Comparison of ENCODE assay signal across 8 cellular contexts in the genomic region with DNA sequence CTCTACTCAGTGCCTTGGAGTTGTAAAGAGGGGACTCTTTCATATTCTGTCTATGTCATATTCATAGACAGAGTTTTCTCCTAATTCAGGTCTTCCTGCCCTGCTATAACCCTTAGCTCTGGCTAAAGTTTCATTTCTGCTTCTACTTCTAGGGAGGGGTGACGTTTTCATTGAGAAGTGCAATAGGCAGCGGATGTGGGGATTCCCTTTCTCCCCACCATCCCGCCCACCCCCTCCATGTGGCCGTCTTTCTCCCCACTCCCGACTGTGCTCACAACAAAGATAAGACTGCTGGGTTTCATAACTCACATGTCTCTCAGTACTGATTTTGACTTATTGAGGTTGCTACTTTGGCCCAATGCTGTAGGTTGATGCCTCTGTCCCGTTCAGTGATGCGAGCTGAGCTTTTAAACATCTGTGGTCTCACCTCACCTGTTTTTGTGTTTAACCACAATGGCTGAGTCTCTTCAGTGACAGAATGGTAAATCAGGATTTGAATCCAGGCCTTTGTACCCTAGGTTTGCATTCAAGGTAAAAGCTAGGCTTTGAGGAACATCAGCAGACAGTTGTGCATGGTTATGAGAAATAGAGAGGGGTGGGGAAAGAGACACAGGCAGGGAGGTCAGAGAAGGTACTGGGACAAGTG. TPM values are rescaled to one million over a fixed set of nuclear protein-coding genes. Genes with fewer than 3 reads are reported as not detected.
A peak's percentile ranks its signal among the peaks of the same experiment; 100 is the strongest.
DNase-seq lines count a peak whose midpoint lies in the region; ATAC-seq and TF ChIP-seq lines count a peak whose summit lies in the region.

No MANE protein-coding gene starts in this region.

- H3K36me3 ChIP-seq in MM.1S (replicated peaks; ENCODE audit: insufficient read depth, low read length) (no peaks in the 10 kb centered on the region), smooth muscle cell (ENCODE audit: low read depth) (no peaks in the 10 kb centered on the region)

- H3K9ac ChIP-seq in MM.1S (ENCODE audit: low read length), result peak overlapping the region; percentile 53
- no peak overlapping the region for H3K9ac ChIP-seq in smooth muscle cell (ENCODE audit: low read depth)

- H2AFZ ChIP-seq in MM.1S (ENCODE audit: low read length) (peak overlapping the region; percentile 32), smooth muscle cell (ENCODE audit: low read depth) (no peak overlapping the region)

- H3K79me2 ChIP-seq in MM.1S (ENCODE audit: low read length), result no peaks in the 10 kb centered on the region
- H3K79me2 ChIP-seq in smooth muscle cell (ENCODE audit: low read depth), result no peaks in the 10 kb centered on the region

- H3K9me3 ChIP-seq in MM.1S (replicated peaks; ENCODE audit: insufficient read depth, low read length) (no peaks in the 10 kb centered on the region), smooth muscle cell (replicated peaks; ENCODE audit: low read depth) (no peaks in the 10 kb centered on the region)

- no peaks in the 10 kb centered on the region for H3K36me3 Mint-ChIP-seq in activated naive CD8-positive, alpha-beta T cell treated with anti-CD3 and anti-CD28 coated beads, Interleukin-2, amount 50 U/mL, for 24 hours (ENCODE audit: low read depth)
- H3K36me3 Mint-ChIP-seq in immature natural killer cell, result no peaks in the 10 kb centered on the region

- H3K4me1 ChIP-seq in MM.1S (ENCODE audit: low read length) (peaks cover 48% of the 10 kb centered on the region), smooth muscle cell (ENCODE audit: low read depth) (no peaks in the 10 kb centered on the region)

- H4K20me1 ChIP-seq in MM.1S (ENCODE audit: insufficient read depth, low read length), result no peaks in the 10 kb centered on the region
- H4K20me1 ChIP-seq in smooth muscle cell (ENCODE audit: low read depth), result no peaks in the 10 kb centered on the region

- peak overlapping the region; percentile 87 for H3K27ac ChIP-seq in MM.1S (ENCODE audit: low read length)
- H3K27ac ChIP-seq in smooth muscle cell (ENCODE audit: low read depth), result no peak overlapping the region

- DNase-seq in GM10266 (ENCODE audit: extremely low spot score) (peak; percentile 65), MM.1S (peak; percentile 77), smooth muscle cell (lab: John Stamatoyannopoulos, UW; ENCODE audit: unreplicated experiment) (no peak), hippocampal formation (lab: John Stamatoyannopoulos, UW) (no peak), immature natural killer cell (no peak), foreskin fibroblast (no peak)
- DNase-seq in activated naive CD8-positive, alpha-beta T cell treated with anti-CD3 and anti-CD28 coated beads, Interleukin-2, amount 50 U/mL, for 24 hours, result peak; percentile 61

- H3K27me3 Mint-ChIP-seq in activated naive CD8-positive, alpha-beta T cell treated with anti-CD3 and anti-CD28 coated beads, Interleukin-2, amount 50 U/mL, for 24 hours, result peaks cover 2% of the 10 kb centered on the region
- peaks cover 0 to 5% (median 2%) of the 10 kb centered on the region in 3 donors for H3K27me3 Mint-ChIP-seq in immature natural killer cell (ENCODE audit: low read depth in 3 of 3)

- H3K9me2 ChIP-seq in MM.1S (replicated peaks; ENCODE audit: insufficient read depth, low read length), result no peaks in the 10 kb centered on the region

- WGBS in smooth muscle cell (ENCODE audit: low lambda C conversion rate), result 76% methylated on average over 7 of the region's 7 CpGs

- peaks cover 48% of the 10 kb centered on the region for H3K4me1 Mint-ChIP-seq in activated naive CD8-positive, alpha-beta T cell treated with anti-CD3 and anti-CD28 coated beads, Interleukin-2, amount 50 U/mL, for 24 hours
- peaks cover 0 to 7% of the 10 kb centered on the region in 2 donors for H3K4me1 Mint-ChIP-seq in immature natural killer cell

- H3K4me3 ChIP-seq in MM.1S (ENCODE audit: low read length) (peak overlapping the region; percentile 48), smooth muscle cell (no peak overlapping the region), foreskin fibroblast (ENCODE audit: low read depth in 1 of 2, low read length in 2 of 2) (no peak overlapping the region)

- H3K4me3 Mint-ChIP-seq in activated naive CD8-positive, alpha-beta T cell treated with anti-CD3 and anti-CD28 coated beads, Interleukin-2, amount 50 U/mL, for 24 hours, result peak overlapping the region; percentile 33
- peak overlapping the region in 1 of 5 donors; percentile 19 for H3K4me3 Mint-ChIP-seq in immature natural killer cell

- no peaks in the 10 kb centered on the region for H3K9me3 Mint-ChIP-seq in activated naive CD8-positive, alpha-beta T cell treated with anti-CD3 and anti-CD28 coated beads, Interleukin-2, amount 50 U/mL, for 24 hours
- H3K9me3 Mint-ChIP-seq in immature natural killer cell, result no peaks in the 10 kb centered on the region

- peaks cover 50% of the 10 kb centered on the region for H3F3A ChIP-seq in MM.1S (ENCODE audit: insufficient read depth, low read length)
- H3F3A ChIP-seq in smooth muscle cell (ENCODE audit: low read depth), result no peaks in the 10 kb centered on the region

- H3K27me3 ChIP-seq in MM.1S (replicated peaks; ENCODE audit: insufficient read depth, low read length) (no peaks in the 10 kb centered on the region), smooth muscle cell (ENCODE audit: low read depth) (no peaks in the 10 kb centered on the region)

- ATAC-seq in GM21528 (IDR thresholded peaks at IDR 0.05; ENCODE audit: low FRiP score, unreplicated experiment), result peak; percentile 85
- peak; percentile 87 for ATAC-seq in activated naive CD8-positive, alpha-beta T cell treated with anti-CD3 and anti-CD28 coated beads, Interleukin-2, amount 50 U/mL, for 24 hours

- H3K27ac Mint-ChIP-seq in activated naive CD8-positive, alpha-beta T cell treated with anti-CD3 and anti-CD28 coated beads, Interleukin-2, amount 50 U/mL, for 24 hours, result peak overlapping the region; percentile 70
- peak overlapping the region in 2 of 6 donors; percentile 8 to 13 for H3K27ac Mint-ChIP-seq in immature natural killer cell

- TF ChIP-seq CTCF in GM10266 (IDR thresholded peaks at IDR 0.05; ENCODE audit: control insufficient read depth, insufficient read depth, low read depth, missing control alignments), result no peak
- no peak for TF ChIP-seq CTCF in MM.1S (IDR thresholded peaks at IDR 0.05; ENCODE audit: low read length)
- TF ChIP-seq CTCF in smooth muscle cell (IDR thresholded peaks at IDR 0.05; ENCODE audit: borderline replicate concordance, insufficient read depth, poor library complexity, severe bottlenecking), result no peak
- no peak for TF ChIP-seq CTCF in foreskin fibroblast (IDR thresholded peaks at IDR 0.05; ENCODE audit: low read depth, low read length)

- peak overlapping the region; percentile 77 for H3K4me2 ChIP-seq in MM.1S (ENCODE audit: low read depth, low read length)
- H3K4me2 ChIP-seq in smooth muscle cell, result no peak overlapping the region

RNA-seq across cellular contexts. Expression of a gene that starts 7.8 kb away (rescaled TPM):
- total RNA-seq in smooth muscle cell, result 1.3 and 2.5 TPM in 2 replicates
- polyA plus RNA-seq in smooth muscle cell, result 0.76 and 0.93 TPM in 2 replicates
- under 1 TPM in 2 of 3 donors, not detected in 1; 0.02 to 0.16 TPM for polyA plus RNA-seq in immature natural killer cell

RNA-seq across cellular contexts. Expression of a gene that starts 41.4 kb away (rescaled TPM):
- total RNA-seq in smooth muscle cell, result 21.8 and 22.5 TPM in 2 replicates
- polyA plus RNA-seq in smooth muscle cell (7.7 and 12.4 TPM in 2 replicates), immature natural killer cell (10 to 100 TPM; 18.3 to 29.1 (median 21.0) TPM)

Comparison
In these comparisons a context has a peak if more than half of its experiments do, and no peak if none do; other contexts are left out.
1. DNase-seq: peak in GM10266 (single experiment), MM.1S (single experiment) and activated naive CD8-positive, alpha-beta T cell treated with anti-CD3 and anti-CD28 coated beads, Interleukin-2, amount 50 U/mL, for 24 hours (single experiment); none in smooth muscle cell (single experiment), hippocampal formation (0 of 2), immature natural killer cell (0 of 3) and foreskin fibroblast (0 of 2).